Comparison of ENCODE assay signal across 8 cellular contexts in genomic region chr5:141514330-141515111, GRCh38. TPM values are rescaled to one million over a fixed set of nuclear protein-coding genes. Genes with fewer than 3 reads are reported as not detected.
A peak's percentile ranks its signal among the peaks of the same experiment; 100 is the strongest.
DNase-seq lines count a peak whose midpoint lies in the region; ATAC-seq, FAIRE-seq and TF ChIP-seq lines count a peak whose summit lies in the region.

No MANE protein-coding gene starts in this region.

- peak overlapping the region; percentile 95 for H3K4me3 Mint-ChIP-seq in natural killer cell

- peaks cover 14% of the 10 kb centered on the region for H3K36me3 Mint-ChIP-seq in natural killer cell

- intact Hi-C loops in natural killer cell (cut with micrococcal nuclease) = loop anchor here (5.0 kb wide), 2 partner anchors 102 to 187 kb away; partner anchors contain the start of gene PCDHGA10

- no peaks in the 10 kb centered on the region for H3K27me3 Mint-ChIP-seq in natural killer cell (ENCODE audit: low read depth in 2 of 2)

- no peak; the same call in 1 of the 2 replicates for TF ChIP-seq CTCF in AG09319 (IDR thresholded peaks at IDR 0.05; ENCODE audit: low read depth, low read length)
- no peak for TF ChIP-seq CTCF in natural killer cell (IDR thresholded peaks at IDR 0.05)

- peak; percentile 78 for FAIRE-seq in GM19239 (lab: Jason Lieb, UNC)

- DNase-seq in AG09319 (ENCODE audit: extremely low read depth, low read depth) (peak; percentile 60), GM19239 (ENCODE audit: insufficient read length, low spot score) (no peak), NCI-H1694 (lab: John Stamatoyannopoulos, UW) (peak; percentile 81), natural killer cell (no peak), NCI-H2029 treated with DMSO at 0.1 percent for 48 hours (lab: John Stamatoyannopoulos, UW) (no peak), NCI-H1436 (lab: John Stamatoyannopoulos, UW) (no peak)

- no peaks in the 10 kb centered on the region for H3K9me3 Mint-ChIP-seq in natural killer cell

- peak overlapping the region; percentile 74 to 82 for H3K27ac Mint-ChIP-seq in natural killer cell

- peak overlapping the region; percentile 92 for H3K27ac ChIP-seq in cingulate gyrus (ENCODE audit: low read depth, low read length)

- H3K4me1 Mint-ChIP-seq in natural killer cell = peaks cover 60 to 66% of the 10 kb centered on the region in 2 donors

- ATAC-seq in natural killer cell (peak; percentile 41 to 54 (median 41)), HG03354 (IDR thresholded peaks at IDR 0.05; ENCODE audit: poor library complexity, severe bottlenecking, unreplicated experiment) (no peak)

RNA-seq across cellular contexts. Expression of gene PCDHGC5, which starts 25.6 kb away (rescaled TPM):
- under 1 TPM; 0.31 to 0.97 (median 0.50) TPM for total RNA-seq in natural killer cell

RNA-seq across cellular contexts. Expression of gene PCDHGC4, which starts 29.7 kb away (rescaled TPM):
- under 1 TPM; 0.31 to 0.84 (median 0.45) TPM for total RNA-seq in natural killer cell

RNA-seq across cellular contexts. Expression of gene PCDHGC3, which starts 38.8 kb away (rescaled TPM):
- total RNA-seq in natural killer cell = 1 to 10 TPM in 1 of 3 donors, under 1 TPM in 2; 0.68 to 1.5 (median 0.75) TPM

Comparison
In these comparisons a context has a peak if more than half of its experiments do, and no peak if none do; other contexts are left out.
1. DNase-seq: peak in AG09319 (single experiment) and NCI-H1694 (single experiment); none in GM19239 (single experiment), natural killer cell (single experiment), NCI-H2029 treated with DMSO at 0.1 percent for 48 hours (single experiment) and NCI-H1436 (single experiment).